In the genomic region with DNA sequence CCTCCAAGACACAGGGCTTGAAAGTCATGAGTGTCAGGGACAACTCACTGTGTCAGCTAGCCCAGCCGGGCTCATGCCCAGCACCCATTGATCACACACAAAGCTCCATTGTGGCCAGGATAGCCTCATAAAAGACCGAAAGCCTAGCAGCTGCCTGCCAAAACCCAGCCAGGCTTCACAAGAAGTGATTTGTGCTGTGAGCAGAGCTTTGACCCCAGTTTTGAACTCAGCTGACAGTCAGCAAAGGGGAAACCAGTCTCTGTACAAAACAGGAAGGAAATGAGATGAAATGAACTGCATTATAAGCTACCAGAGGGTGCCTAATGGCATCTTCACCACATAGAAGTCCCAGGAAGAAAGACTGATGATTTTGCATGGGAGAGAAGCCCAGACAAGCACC, we compare ENCODE assay signal across 8 cellular contexts. TPM values are rescaled to one million over a fixed set of nuclear protein-coding genes. Genes with fewer than 3 reads are reported as not detected.
DNase-seq lines count a peak whose midpoint lies in the region; ATAC-seq, FAIRE-seq and TF ChIP-seq lines count a peak whose summit lies in the region.

No MANE protein-coding gene starts in this region.

- H3K9me3 Mint-ChIP-seq in natural killer cell treated with Interleukin-12 subunit alpha and Interleukin-12 subunit beta and Interleukin-15 and Interleukin-18, amount 100 ng/mL, for 72 hours, result no peaks in the 10 kb centered on the region

- in situ Hi-C loops in astrocyte of the spinal cord (cut with HindIII; ENCODE audit: low sequenced_read_pairs), result no loop called here

- H3K36me3 Mint-ChIP-seq in natural killer cell treated with Interleukin-12 subunit alpha and Interleukin-12 subunit beta and Interleukin-15 and Interleukin-18, amount 100 ng/mL, for 72 hours, result no peaks in the 10 kb centered on the region

- 0 out of 2 replicates have a peak, but pooled peaks have one; percentile 51 for TF ChIP-seq POLR2A in GM12891 (IDR thresholded peaks at IDR 0.05; ENCODE audit: low read depth, low read length)

- ATAC-seq in GM21529 (IDR thresholded peaks at IDR 0.05; ENCODE audit: unreplicated experiment), result peak; percentile 48
- ATAC-seq in natural killer cell treated with Interleukin-12 subunit alpha and Interleukin-12 subunit beta and Interleukin-15 and Interleukin-18, amount 100 ng/mL, for 72 hours, result peak; percentile 29 to 47
- ATAC-seq in aorta (ENCODE audit: low FRiP score), result no peak

- DNase-seq in GM12891 (ENCODE audit: insufficient read length, low spot score), result no peak
- peak; percentile 26 for DNase-seq in astrocyte of the spinal cord (ENCODE audit: low read depth, low spot score)
- DNase-seq in natural killer cell treated with Interleukin-12 subunit alpha and Interleukin-12 subunit beta and Interleukin-15 and Interleukin-18, amount 100 ng/mL, for 72 hours (ENCODE audit: low spot score), result no peak
- no peak for DNase-seq in SHP77 (lab: John Stamatoyannopoulos, UW)
- no peak for DNase-seq in aorta
- DNase-seq in COR-L47 (lab: John Stamatoyannopoulos, UW), result no peak

- intact Hi-C loops in aorta (cut with DNase I), result no loop called here

- peaks cover 14 to 16% of the 10 kb centered on the region in 2 donors for H3K4me1 Mint-ChIP-seq in natural killer cell treated with Interleukin-12 subunit alpha and Interleukin-12 subunit beta and Interleukin-15 and Interleukin-18, amount 100 ng/mL, for 72 hours (ENCODE audit: low read depth in 2 of 2)

- no peak overlapping the region for H3K4me3 ChIP-seq in astrocyte of the spinal cord (ENCODE audit: low read depth, low read length)
- no peak overlapping the region for H3K4me3 ChIP-seq in aorta (ENCODE audit: low read length in 2 of 2)

- peak overlapping the region; percentile 36 for H3K4me3 Mint-ChIP-seq in natural killer cell treated with Interleukin-12 subunit alpha and Interleukin-12 subunit beta and Interleukin-15 and Interleukin-18, amount 100 ng/mL, for 72 hours

- no peak for TF ChIP-seq CTCF in astrocyte of the spinal cord (IDR thresholded peaks at IDR 0.05; ENCODE audit: low read depth, low read length)

- peak; percentile 97 for FAIRE-seq in GM12891 (lab: Jason Lieb, UNC)

- no peaks in the 10 kb centered on the region for H3K27me3 ChIP-seq in aorta (ENCODE audit: control insufficient read depth in 1 of 2, insufficient read depth in 2 of 2, low read length in 1 of 2)

- H3K36me3 ChIP-seq in KOPT-K1 (ENCODE audit: insufficient read depth, low read length) (no peaks in the 10 kb centered on the region), aorta (ENCODE audit: control insufficient read depth in 1 of 2, insufficient read depth in 2 of 2, low read length in 1 of 2) (no peaks in the 10 kb centered on the region)

- peaks cover 19 to 27% of the 10 kb centered on the region in 2 donors for H3K27me3 Mint-ChIP-seq in natural killer cell treated with Interleukin-12 subunit alpha and Interleukin-12 subunit beta and Interleukin-15 and Interleukin-18, amount 100 ng/mL, for 72 hours

- WGBS in aorta, 2 donors, result 71 to 87% methylated on average over 2 of the region's 2 CpGs

- H3K27ac ChIP-seq in KOPT-K1 (ENCODE audit: low read depth, low read length, poor library complexity, severe bottlenecking), result peak overlapping the region; percentile 94
- no peak overlapping the region for H3K27ac ChIP-seq in aorta (ENCODE audit: low read depth in 1 of 2, low read length in 2 of 2)

- H3K9me3 ChIP-seq in KOPT-K1 (ENCODE audit: insufficient read depth, low read length, poor library complexity, severe bottlenecking) (no peaks in the 10 kb centered on the region), aorta (ENCODE audit: control insufficient read depth, low read length) (no peaks in the 10 kb centered on the region)

- H3K4me1 ChIP-seq in aorta (ENCODE audit: control insufficient read depth in 1 of 2, insufficient read depth in 2 of 2, low read length in 2 of 2), result no peaks in the 10 kb centered on the region

- H3K27ac Mint-ChIP-seq in natural killer cell treated with Interleukin-12 subunit alpha and Interleukin-12 subunit beta and Interleukin-15 and Interleukin-18, amount 100 ng/mL, for 72 hours, result peak overlapping the region; percentile 54 to 60

TF ChIP-seq in GM12891, 5 proteins besides CTCF, POLR2A, EP300 and RAD21:
- no peak for TF ChIP-seq POU2F2 (IDR thresholded peaks at IDR 0.05; ENCODE audit: low read depth, low read length)
- peak; percentile 61; the same call in 1 of the 2 replicates for TF ChIP-seq POLR2AphosphoS5 (IDR thresholded peaks at IDR 0.05; ENCODE audit: low read depth, low read length)
- TF ChIP-seq TAF1 (IDR thresholded peaks at IDR 0.05; ENCODE audit: low read depth, low read length), result no peak; the same call in 1 of the 2 replicates
- TF ChIP-seq PAX5 (IDR thresholded peaks at IDR 0.05; ENCODE audit: insufficient read depth, low read length, severe bottlenecking), result no peak
- peak; percentile 64 for TF ChIP-seq SPI1 (IDR thresholded peaks at IDR 0.05; ENCODE audit: low read depth, low read length)

RNA-seq across cellular contexts. Expression of a gene that starts 2.9 kb away (rescaled TPM):
- 14.8 TPM for polyA plus RNA-seq in GM12891 (2012; ENCODE audit: low read depth, missing spikeins)
- total RNA-seq in natural killer cell treated with Interleukin-12 subunit alpha and Interleukin-12 subunit beta and Interleukin-15 and Interleukin-18, amount 100 ng/mL, for 72 hours, result 1 to 10 TPM; 2.0 to 3.0 TPM
- 10 to 100 TPM in 1 of 2 donors, 1 to 10 TPM in 1; 4.2 to 12.8 TPM for total RNA-seq in aorta
- 1 to 10 TPM; 1.3 to 3.5 TPM for polyA plus RNA-seq in aorta
